Comparison of ENCODE assay signal across 13 cellular contexts in genomic region chr19:35295792-35296462, GRCh38. TPM values are rescaled to one million over a fixed set of nuclear protein-coding genes. Genes with fewer than 3 reads are reported as not detected.
A peak's percentile ranks its signal among the peaks of the same experiment; 100 is the strongest.
DNase-seq lines count a peak whose midpoint lies in the region; ATAC-seq, FAIRE-seq and TF ChIP-seq lines count a peak whose summit lies in the region.
"Had no signal": no experiment of that assay in that cellular context is flagged by ENCODE, and none has a peak within 500 bp of the region (broad histone marks: within the 10 kb centered on the region; RNA-seq: fewer than 3 reads in every experiment).

No MANE protein-coding gene starts in this region.

- no peaks in the 10 kb centered on the region for H3K27me3 Mint-ChIP-seq in activated B cell treated with CpG ODN at 0.5 μM for 24 hours

- no peak overlapping the region for H3K27ac ChIP-seq in A549
- H3K27ac ChIP-seq: ovary, VCaP had no signal

- FAIRE-seq in A549 (lab: Jason Lieb, UNC): no peak

- CTCF ChIA-PET in A549 (lab: Yijun Ruan, JAX) (interaction anchor here (0.9 to 2.5 kb wide), 8 partner anchors 9 to 57 kb away, joined by 3 to 9 read pairs (median 5); partner anchors contain the start of gene FFAR1), activated B cell treated with CpG ODN at 0.5 μM for 24 hours (lab: Charles Lee) (interaction anchor here (0.9 to 1.3 kb wide), 2 partner anchors 26 to 35 kb away, joined by 3 to 4 read pairs; partner anchors contain the start of gene USF2)

- H3K4me2 ChIP-seq in A549: no peak overlapping the region

- H3K27ac Mint-ChIP-seq in activated B cell treated with CpG ODN at 0.5 μM for 24 hours: peak overlapping the region; percentile 48

- POLR2A ChIA-PET in A549 (lab: Yijun Ruan, JAX): interaction anchor here (0.6 kb wide), 1 partner anchor 32 kb away, joined by 5 read pairs; no protein-coding TSS in a partner anchor
- POLR2A ChIA-PET in activated B cell treated with CpG ODN at 0.5 μM for 24 hours (lab: Charles Lee): interaction anchor here (0.7 to 3.8 kb wide), 14 partner anchors 10 to 141 kb away, joined by 3 to 44 read pairs (median 5); partner anchors contain the start of genes CD22, FFAR1, FXYD5 and USF2

- intact Hi-C loops in activated B cell treated with CpG ODN at 0.5 μM for 24 hours (cut with micrococcal nuclease): loop anchor here (2.0 to 5.0 kb wide), 2 partner anchors 15 to 36 kb away; no protein-coding TSS in a partner anchor

- ATAC-seq in A549: peak; percentile 15 to 43; a peak in 3 of 6 replicates
- ATAC-seq in activated B cell treated with CpG ODN at 0.5 μM for 24 hours (ENCODE audit: low read depth): peak; percentile 80
- no peak for ATAC-seq in HG03045 (IDR thresholded peaks at IDR 0.05; ENCODE audit: unreplicated experiment)
- ATAC-seq in GM18502 (IDR thresholded peaks at IDR 0.05; ENCODE audit: poor library complexity, unreplicated experiment): no peak

- DNase-seq in A549 (ENCODE audit: low read depth in 1 of 2, low spot score in 1 of 2): no peak
- peak; percentile 63 for DNase-seq in GM19240 (ENCODE audit: insufficient read length, low spot score)
- DNase-seq in activated B cell treated with CpG ODN at 0.5 μM for 24 hours: peak; percentile 50
- DNase-seq in central memory CD4-positive, alpha-beta T cell: peak; percentile 12
- no peak for DNase-seq in midbrain (lab: John Stamatoyannopoulos, UW)
- no peak for DNase-seq in NCI-H2029 (lab: John Stamatoyannopoulos, UW)
- DNase-seq: dermis blood vessel endothelial cell, NCI-H1436, ovary had no signal

- no peak for TF ChIP-seq RAD21 in A549 (conservative IDR thresholded peaks at IDR 0.05 in 1 of 2, IDR thresholded peaks at IDR 0.05 in 1 of 2)

- peaks cover 24% of the 10 kb centered on the region for H3K4me1 Mint-ChIP-seq in activated B cell treated with CpG ODN at 0.5 μM for 24 hours

- H3K4me1 ChIP-seq in A549: no peaks in the 10 kb centered on the region

- 53% methylated on average over 23 of the region's 24 CpGs for WGBS in A549 (ENCODE audit: missing lambda C conversion rate)

- no peak for TF ChIP-seq EP300 in A549 (IDR thresholded peaks at IDR 0.05)

- H3K4me3 Mint-ChIP-seq in activated B cell treated with CpG ODN at 0.5 μM for 24 hours: peak overlapping the region; percentile 12

- H3K4me3 ChIP-seq in A549: no peak overlapping the region
- H3K4me3 ChIP-seq: ovary had no signal

- H3K36me3 Mint-ChIP-seq in activated B cell treated with CpG ODN at 0.5 μM for 24 hours (ENCODE audit: low read depth): no peaks in the 10 kb centered on the region

- TF ChIP-seq POLR2A in A549 (IDR thresholded peaks at IDR 0.05; ENCODE audit: low read length): no peak

- 0 out of 3 replicates have a peak, but pooled peaks cover 2% of the 10 kb centered on the region for H3K9me3 ChIP-seq in A549
- H3K9me3 ChIP-seq: ovary had no signal

- TF ChIP-seq CTCF in A549 (IDR thresholded peaks at IDR 0.05): no peak
- TF ChIP-seq CTCF in activated B cell treated with CpG ODN at 0.5 μM for 24 hours (IDR thresholded peaks at IDR 0.05): no peak

- H3K9me3 Mint-ChIP-seq in activated B cell treated with CpG ODN at 0.5 μM for 24 hours: no peaks in the 10 kb centered on the region

TF ChIP-seq in A549, 52 proteins besides CTCF, POLR2A, EP300 and RAD21:
- no peak for TF ChIP-seq FOSB (CRISPR knock-in tag; IDR thresholded peaks at IDR 0.05)
- TF ChIP-seq CHD4 (IDR thresholded peaks at IDR 0.05; ENCODE audit: borderline replicate concordance): no peak
- no peak for TF ChIP-seq SREBF2 (IDR thresholded peaks at IDR 0.05)
- no peak for TF ChIP-seq JUN (IDR thresholded peaks at IDR 0.05)
- TF ChIP-seq ZNF302 (CRISPR knock-in tag; IDR thresholded peaks at IDR 0.05): no peak
- TF ChIP-seq RCOR1 (IDR thresholded peaks at IDR 0.05; ENCODE audit: low read depth, low read length): no peak
- TF ChIP-seq TFCP2L1 (CRISPR knock-in tag; IDR thresholded peaks at IDR 0.05): no peak
- TF ChIP-seq MAX (IDR thresholded peaks at IDR 0.05): no peak
- no peak for TF ChIP-seq NFE2L2 (conservative IDR thresholded peaks at IDR 0.05; ENCODE audit: low read length)
- no peak for TF ChIP-seq HOXB13 (CRISPR knock-in tag; IDR thresholded peaks at IDR 0.05; ENCODE audit: low read depth)
- TF ChIP-seq JUNB (IDR thresholded peaks at IDR 0.05): no peak
- TF ChIP-seq RNF2 (IDR thresholded peaks at IDR 0.05; ENCODE audit: borderline replicate concordance, low read depth): no peak
- no peak for TF ChIP-seq CBX8 (IDR thresholded peaks at IDR 0.05)
- no peak for TF ChIP-seq POLR2AphosphoS2 (conservative IDR thresholded peaks at IDR 0.05; ENCODE audit: low read length)
- TF ChIP-seq ESRRA (IDR thresholded peaks at IDR 0.05; ENCODE audit: borderline replicate concordance, low read length): no peak
- TF ChIP-seq, protein P1, sequence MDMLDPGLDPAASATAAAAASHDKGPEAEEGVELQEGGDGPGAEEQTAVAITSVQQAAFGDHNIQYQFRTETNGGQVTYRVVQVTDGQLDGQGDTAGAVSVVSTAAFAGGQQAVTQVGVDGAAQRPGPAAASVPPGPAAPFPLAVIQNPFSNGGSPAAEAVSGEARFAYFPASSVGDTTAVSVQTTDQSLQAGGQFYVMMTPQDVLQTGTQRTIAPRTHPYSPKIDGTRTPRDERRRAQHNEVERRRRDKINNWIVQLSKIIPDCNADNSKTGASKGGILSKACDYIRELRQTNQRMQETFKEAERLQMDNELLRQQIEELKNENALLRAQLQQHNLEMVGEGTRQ (IDR thresholded peaks at IDR 0.05): no peak
- no peak for TF ChIP-seq HOXB5 (CRISPR knock-in tag; IDR thresholded peaks at IDR 0.05)
TF ChIP-seq in A549: peak in this region for 0.

RNA-seq across cellular contexts. Expression of gene MAG, which starts 4.0 kb away (rescaled TPM):
- polyA plus RNA-seq in A549 (2011; rRNA removed) (not detected in 2 replicates), A549 (2017; fragmentation: RNase III; extraction: RNeasy Plus Mini Kit Qiagen cat#74134 plus additional on column Dnase treatment) (not detected in 3 replicates)
- polyA plus RNA-seq in A549 (2012; cell fraction: cytosol; rRNA removed): not detected in 2 replicates
- polyA plus RNA-seq in A549 (2012; cell fraction: nucleus; rRNA removed): not detected in 2 replicates
- not detected in 2 replicates for polyA minus RNA-seq in A549 (2011; rRNA and poly(A)+ RNA removed)
- total RNA-seq in activated B cell treated with CpG ODN at 0.5 μM for 24 hours: 0.22 and 0.31 TPM in 2 replicates
- total RNA-seq: dermis blood vessel endothelial cell had no signal
- polyA plus RNA-seq: BJ had no signal

RNA-seq across cellular contexts. Expression of gene HAMP, which starts 13.6 kb away (rescaled TPM):
- polyA plus RNA-seq in A549 (2011; rRNA removed): not detected in 2 replicates
- polyA plus RNA-seq in A549 (2012; cell fraction: cytosol; rRNA removed): not detected in 2 replicates
- polyA plus RNA-seq in A549 (2012; cell fraction: nucleus; rRNA removed): 0.22 TPM in 2 replicates
- 0.03 TPM in 1 of 3 replicates, not detected in the others for polyA plus RNA-seq in A549 (2017; fragmentation: RNase III; extraction: RNeasy Plus Mini Kit Qiagen cat#74134 plus additional on column Dnase treatment)
- polyA minus RNA-seq in A549 (2011; rRNA and poly(A)+ RNA removed): not detected in 2 replicates
- 1.3 and 2.2 TPM in 2 replicates for total RNA-seq in activated B cell treated with CpG ODN at 0.5 μM for 24 hours
- polyA plus RNA-seq: BJ had no signal

RNA-seq across cellular contexts. Expression of gene USF2, which starts 27.2 kb away (rescaled TPM):
- 91.8 and 118 TPM in 2 replicates for polyA plus RNA-seq in A549 (2011; rRNA removed)
- polyA plus RNA-seq in A549 (2012; cell fraction: cytosol; rRNA removed): 228 and 240 TPM in 2 replicates
- 225 and 296 TPM in 2 replicates for polyA plus RNA-seq in A549 (2012; cell fraction: nucleus; rRNA removed)
- 124 to 141 TPM (median 141 TPM) in 3 replicates for polyA plus RNA-seq in A549 (2017; fragmentation: RNase III; extraction: RNeasy Plus Mini Kit Qiagen cat#74134 plus additional on column Dnase treatment)
- polyA minus RNA-seq in A549 (2011; rRNA and poly(A)+ RNA removed): 85.3 and 97.1 TPM in 2 replicates
- total RNA-seq in activated B cell treated with CpG ODN at 0.5 μM for 24 hours: 233 and 236 TPM in 2 replicates

RNA-seq across cellular contexts. Expression of gene CD22, which starts 33.1 kb away (rescaled TPM):
- polyA plus RNA-seq in A549 (2011; rRNA removed): 0.14 and 0.29 TPM in 2 replicates
- polyA plus RNA-seq in A549 (2012; cell fraction: cytosol; rRNA removed): 0.03 and 0.20 TPM in 2 replicates
- polyA plus RNA-seq in A549 (2012; cell fraction: nucleus; rRNA removed): 0.18 TPM in 1 of 2 replicates, not detected in the other
- polyA plus RNA-seq in A549 (2017; fragmentation: RNase III; extraction: RNeasy Plus Mini Kit Qiagen cat#74134 plus additional on column Dnase treatment): 0.05 TPM in 1 of 3 replicates, not detected in the others
- polyA minus RNA-seq in A549 (2011; rRNA and poly(A)+ RNA removed): not detected in 2 replicates
- 920 and 1,096 TPM in 2 replicates for total RNA-seq in activated B cell treated with CpG ODN at 0.5 μM for 24 hours
- polyA plus RNA-seq: BJ had no signal

RNA-seq across cellular contexts. Expression of gene LSR, which starts 47.1 kb away (rescaled TPM):
- 2.1 and 2.5 TPM in 2 replicates for polyA plus RNA-seq in A549 (2011; rRNA removed)
- polyA plus RNA-seq in A549 (2012; cell fraction: cytosol; rRNA removed): 2.9 and 3.8 TPM in 2 replicates
- 2.6 and 5.1 TPM in 2 replicates for polyA plus RNA-seq in A549 (2012; cell fraction: nucleus; rRNA removed)
- polyA plus RNA-seq in A549 (2017; fragmentation: RNase III; extraction: RNeasy Plus Mini Kit Qiagen cat#74134 plus additional on column Dnase treatment): 3.6 to 4.7 TPM (median 4.4 TPM) in 3 replicates
- polyA minus RNA-seq in A549 (2011; rRNA and poly(A)+ RNA removed): 7.4 and 9.1 TPM in 2 replicates
- 16.4 and 18.0 TPM in 2 replicates for total RNA-seq in activated B cell treated with CpG ODN at 0.5 μM for 24 hours

Comparison
In these comparisons a context has a peak if more than half of its experiments do, and no peak if none do; other contexts are left out.
1. ATAC-seq: peak in A549 (2 of 2) and activated B cell treated with CpG ODN at 0.5 μM for 24 hours (single experiment); none in HG03045 (single experiment) and GM18502 (single experiment).
2. DNase-seq: peak in GM19240 (single experiment), activated B cell treated with CpG ODN at 0.5 μM for 24 hours (single experiment) and central memory CD4-positive, alpha-beta T cell (single experiment); none in A549 (0 of 2), midbrain (single experiment) and NCI-H2029 (single experiment).